16 cellular contexts compared by ENCODE assay signal in the genomic region with DNA sequence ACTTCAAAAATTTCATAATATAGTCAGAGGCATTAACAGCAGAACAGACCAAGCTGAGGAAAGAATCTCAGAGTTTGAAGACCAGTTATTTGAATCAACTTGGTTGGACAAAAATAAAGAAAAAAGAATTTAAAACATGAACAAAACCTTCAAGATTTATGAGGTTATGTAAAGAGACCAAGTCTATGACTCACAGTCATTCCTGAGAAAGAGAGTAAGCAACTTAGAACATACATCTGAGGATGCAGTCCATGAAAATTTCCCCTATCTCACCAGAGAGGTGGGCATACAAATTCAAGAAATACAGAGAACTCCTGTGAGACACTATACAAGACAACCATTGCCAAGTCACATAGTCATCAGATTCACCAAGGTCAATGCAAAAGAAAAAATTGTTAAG. TPM values are rescaled to one million over a fixed set of nuclear protein-coding genes. Genes with fewer than 3 reads are reported as not detected.
DNase-seq lines count a peak whose midpoint lies in the region; ATAC-seq lines count a peak whose summit lies in the region.
"Had no signal": no experiment of that assay in that cellular context is flagged by ENCODE, and none has a peak within 500 bp of the region (broad histone marks: within the 10 kb centered on the region; RNA-seq: fewer than 3 reads in every experiment).

No MANE protein-coding gene starts in this region.

- no peak overlapping the region for H3K4ac ChIP-seq in mesenchymal stem cell (ENCODE audit: low read depth in 1 of 2, low read length in 2 of 2)

- H3K4me2 ChIP-seq in mesenchymal stem cell (ENCODE audit: low read length, poor library complexity, severe bottlenecking) = no peak overlapping the region

- H3K9me3 ChIP-seq in mesenchymal stem cell (ENCODE audit: control insufficient read depth, low read length) = peaks cover 19% of the 10 kb centered on the region

- H3K9me3 Mint-ChIP-seq in dendritic cell treated with granulocyte-macrophage colony-stimulating factor and Interleukin-4, amounts not matched to agents 40 ng/mL and 50 ng/mL, for 4 days = peaks cover 30% of the 10 kb centered on the region
- H3K9me3 Mint-ChIP-seq in activated T-cell treated with anti-CD3 and anti-CD28 coated beads, Interleukin-2, amount 50 U/mL, for 72 hours = peaks cover 0 to 2% of the 10 kb centered on the region in 2 donors

- ATAC-seq in activated T-cell treated with anti-CD3 and anti-CD28 coated beads, Interleukin-2, amount 50 U/mL, for 72 hours (replicated peaks in 1 of 2) = no peak

- H3K27ac ChIP-seq in mesenchymal stem cell (ENCODE audit: low read length, poor library complexity, severe bottlenecking) = no peak overlapping the region
- H3K27ac ChIP-seq: C4-2B had no signal

- no peak overlapping the region for H4K91ac ChIP-seq in mesenchymal stem cell (ENCODE audit: low read length)

- no peaks in the 10 kb centered on the region for H3K79me1 ChIP-seq in mesenchymal stem cell (replicated peaks; ENCODE audit: low read length, poor library complexity, severe bottlenecking)

- no peaks in the 10 kb centered on the region for H3K36me3 Mint-ChIP-seq in dendritic cell treated with granulocyte-macrophage colony-stimulating factor and Interleukin-4, amounts not matched to agents 40 ng/mL and 50 ng/mL, for 4 days (ENCODE audit: low read depth)
- no peaks in the 10 kb centered on the region for H3K36me3 Mint-ChIP-seq in activated T-cell treated with anti-CD3 and anti-CD28 coated beads, Interleukin-2, amount 50 U/mL, for 72 hours (ENCODE audit: insufficient read depth in 2 of 2)

- DNase-seq in EH (ENCODE audit: low read depth) (peak; percentile 25), M059J (ENCODE audit: low read depth) (peak; percentile 11), mesenchymal stem cell (peak; percentile 11), kidney glomerular epithelial cell (lab: John Stamatoyannopoulos, UW) (no peak), CD1c-positive myeloid dendritic cell (ENCODE audit: extremely low spot score) (no peak), NCI-H2081 (lab: John Stamatoyannopoulos, UW) (no peak)
- DNase-seq in activated T-cell treated with anti-CD3 and anti-CD28 coated beads, Interleukin-2, amount 50 U/mL, for 72 hours = no peak
- DNase-seq: COR-L47, DMS153, HCEC 1CT, NCI-H1092, NCI-H226, NCI-H526, SIG-M5 had no signal

- H2AK5ac ChIP-seq in mesenchymal stem cell (ENCODE audit: low read length, severe bottlenecking) = no peak overlapping the region

- no peak overlapping the region for H2AFZ ChIP-seq in mesenchymal stem cell (ENCODE audit: low read depth, low read length)

- H3K23ac ChIP-seq in mesenchymal stem cell (ENCODE audit: low read length in 2 of 2) = no peak overlapping the region

- peaks cover 72% of the 10 kb centered on the region for H3K4me1 Mint-ChIP-seq in dendritic cell treated with granulocyte-macrophage colony-stimulating factor and Interleukin-4, amounts not matched to agents 40 ng/mL and 50 ng/mL, for 4 days (ENCODE audit: low read depth)
- no peaks in the 10 kb centered on the region for H3K4me1 Mint-ChIP-seq in activated T-cell treated with anti-CD3 and anti-CD28 coated beads, Interleukin-2, amount 50 U/mL, for 72 hours (ENCODE audit: low read depth)

- H4K8ac ChIP-seq in mesenchymal stem cell (ENCODE audit: low read length) = no peak overlapping the region

- no peak overlapping the region for H3K4me3 ChIP-seq in mesenchymal stem cell (ENCODE audit: insufficient read depth in 1 of 2, low read depth in 1 of 2, low read length in 2 of 2)

- no peak overlapping the region for H3K18ac ChIP-seq in mesenchymal stem cell (ENCODE audit: low read depth in 1 of 2, low read length in 2 of 2)

- H3K4me3 Mint-ChIP-seq in dendritic cell treated with granulocyte-macrophage colony-stimulating factor and Interleukin-4, amounts not matched to agents 40 ng/mL and 50 ng/mL, for 4 days = no peak overlapping the region
- H3K4me3 Mint-ChIP-seq in activated T-cell treated with anti-CD3 and anti-CD28 coated beads, Interleukin-2, amount 50 U/mL, for 72 hours = no peak overlapping the region

- no peak overlapping the region for H3K9ac ChIP-seq in mesenchymal stem cell (ENCODE audit: low read length)

- H3K27me3 ChIP-seq in mesenchymal stem cell (ENCODE audit: control insufficient read depth in 1 of 2, insufficient read depth in 1 of 2, low read length in 2 of 2) = no peaks in the 10 kb centered on the region

- intact Hi-C loops in dendritic cell treated with granulocyte-macrophage colony-stimulating factor and Interleukin-4, amounts not matched to agents 40 ng/mL and 50 ng/mL, for 4 days (cut with micrococcal nuclease) = no loop called here

- H3K14ac ChIP-seq in mesenchymal stem cell (ENCODE audit: low read length in 2 of 2) = no peak overlapping the region

- no peak overlapping the region for H2BK5ac ChIP-seq in mesenchymal stem cell (ENCODE audit: low read depth, low read length, poor library complexity, severe bottlenecking)

- no peak overlapping the region for H2BK12ac ChIP-seq in mesenchymal stem cell (ENCODE audit: low read length in 2 of 2)

- no peak overlapping the region for H2BK15ac ChIP-seq in mesenchymal stem cell (ENCODE audit: low read depth, poor library complexity, severe bottlenecking)

- no peaks in the 10 kb centered on the region for H3K4me1 ChIP-seq in mesenchymal stem cell (ENCODE audit: control insufficient read depth, insufficient read depth, low read depth, low read length)

- peak overlapping the region; percentile 61 for H3K27ac Mint-ChIP-seq in dendritic cell treated with granulocyte-macrophage colony-stimulating factor and Interleukin-4, amounts not matched to agents 40 ng/mL and 50 ng/mL, for 4 days
- no peak overlapping the region for H3K27ac Mint-ChIP-seq in activated T-cell treated with anti-CD3 and anti-CD28 coated beads, Interleukin-2, amount 50 U/mL, for 72 hours

- H3K36me3 ChIP-seq in mesenchymal stem cell (ENCODE audit: control insufficient read depth in 1 of 2, insufficient read depth in 2 of 2, low read depth in 1 of 2, low read length in 2 of 2) = no peaks in the 10 kb centered on the region

- no peak overlapping the region for H2BK120ac ChIP-seq in mesenchymal stem cell (ENCODE audit: low read depth, low read length)

- no peaks in the 10 kb centered on the region for H3K27me3 Mint-ChIP-seq in dendritic cell treated with granulocyte-macrophage colony-stimulating factor and Interleukin-4, amounts not matched to agents 40 ng/mL and 50 ng/mL, for 4 days
- peaks cover 21% of the 10 kb centered on the region for H3K27me3 Mint-ChIP-seq in activated T-cell treated with anti-CD3 and anti-CD28 coated beads, Interleukin-2, amount 50 U/mL, for 72 hours (ENCODE audit: low read depth)

RNA-seq across cellular contexts. Expression of a gene that starts 17.4 kb away (rescaled TPM):
- total RNA-seq in M059J (2014; rRNA removed; shearing (Covaris generic)) = 2.9 and 5.8 TPM in 2 replicates
- 7.2 TPM for polyA plus RNA-seq in mesenchymal stem cell (2013, experiment 1 of 2)
- polyA plus RNA-seq in mesenchymal stem cell (2013, experiment 2 of 2) = 7.1 TPM
- total RNA-seq in activated T-cell treated with anti-CD3 and anti-CD28 coated beads, Interleukin-2, amount 50 U/mL, for 72 hours = 10 to 100 TPM; 11.5 to 21.3 TPM

Comparison
In these comparisons a context has a peak if more than half of its experiments do, and no peak if none do; other contexts are left out.
1. DNase-seq: peak in EH (single experiment), M059J (single experiment) and mesenchymal stem cell (single experiment); none in kidney glomerular epithelial cell (single experiment), CD1c-positive myeloid dendritic cell (single experiment), NCI-H2081 (0 of 2) and activated T-cell treated with anti-CD3 and anti-CD28 coated beads, Interleukin-2, amount 50 U/mL, for 72 hours (0 of 2).